ENCODE assay signal across 14 cellular contexts in the genomic region with DNA sequence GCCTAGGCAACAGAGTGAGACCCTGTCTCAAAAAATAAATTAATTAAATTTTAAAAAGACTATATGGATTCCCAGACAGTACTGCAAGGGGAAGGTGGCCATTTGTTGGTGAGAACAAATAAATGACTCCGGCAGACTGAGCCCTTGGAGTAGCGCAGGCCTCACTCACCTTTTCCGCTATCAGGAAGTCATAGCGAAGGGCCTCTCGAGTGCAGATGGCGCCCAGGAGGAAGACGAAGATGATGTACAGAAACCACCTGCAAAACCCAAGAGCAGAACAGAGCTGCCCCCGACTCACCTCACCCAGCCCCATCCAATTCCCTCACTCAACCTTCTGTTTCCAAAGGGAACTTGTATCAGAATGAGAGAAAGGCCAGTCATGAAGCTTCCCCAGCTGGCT.
"Had no signal": no experiment of that assay in that cellular context is flagged by ENCODE, and none has a peak within 500 bp of the region (broad histone marks: within the 10 kb centered on the region; RNA-seq: fewer than 3 reads in every experiment).

No MANE protein-coding gene starts in this region.

- DNase-seq: activated CD4-positive, alpha-beta memory T cell treated with anti-CD3 and anti-CD28 coated beads for 36 hours; activated CD4-positive, alpha-beta T cell treated with anti-CD3 and anti-CD28 coated beads for 1 hour; dermis blood vessel endothelial cell; naive B cell; stimulated activated CD4-positive, alpha-beta T cell treated with anti-CD3 and anti-CD28 coated beads, Interleukin-4, amount 100 ng/mL, for 24 hours; stimulated activated naive CD8-positive, alpha-beta T cell treated with anti-CD3 and anti-CD28 coated beads, Interleukin-15, amount 100 ng/mL, for 72 hours had no signal

- ATAC-seq: left lobe of liver; stimulated activated naive CD8-positive, alpha-beta T cell treated with anti-CD3 and anti-CD28 coated beads, Interleukin-15, amount 100 ng/mL, for 72 hours had no signal

- H3K27me3 ChIP-seq: ascending aorta, breast epithelium, right atrium auricular region had no signal

- H3K36me3 ChIP-seq: ascending aorta, breast epithelium, right atrium auricular region had no signal

- H3K36me3 Mint-ChIP-seq: activated CD4-positive, alpha-beta memory T cell treated with anti-CD3 and anti-CD28 coated beads for 36 hours had no signal

- H3K9me3 ChIP-seq: ascending aorta, breast epithelium, right atrium auricular region had no signal

- FAIRE-seq: endometrium, islet of Langerhans had no signal

- H3K27ac ChIP-seq: ascending aorta, right atrium auricular region, SK-N-MC had no signal

- H3K4me3 Mint-ChIP-seq: activated CD4-positive, alpha-beta memory T cell treated with anti-CD3 and anti-CD28 coated beads for 36 hours had no signal

- H3K27ac Mint-ChIP-seq: activated CD4-positive, alpha-beta memory T cell treated with anti-CD3 and anti-CD28 coated beads for 36 hours; progenitor cell of endocrine pancreas; stimulated activated naive CD8-positive, alpha-beta T cell treated with anti-CD3 and anti-CD28 coated beads, Interleukin-15, amount 100 ng/mL, for 72 hours had no signal

- H3K9me3 Mint-ChIP-seq: activated CD4-positive, alpha-beta memory T cell treated with anti-CD3 and anti-CD28 coated beads for 36 hours; stimulated activated naive CD8-positive, alpha-beta T cell treated with anti-CD3 and anti-CD28 coated beads, Interleukin-15, amount 100 ng/mL, for 72 hours had no signal

- H3K4me3 ChIP-seq: ascending aorta, breast epithelium, right atrium auricular region, SK-N-MC had no signal
